ENCODE assay signal across 10 cellular contexts in the genomic region with DNA sequence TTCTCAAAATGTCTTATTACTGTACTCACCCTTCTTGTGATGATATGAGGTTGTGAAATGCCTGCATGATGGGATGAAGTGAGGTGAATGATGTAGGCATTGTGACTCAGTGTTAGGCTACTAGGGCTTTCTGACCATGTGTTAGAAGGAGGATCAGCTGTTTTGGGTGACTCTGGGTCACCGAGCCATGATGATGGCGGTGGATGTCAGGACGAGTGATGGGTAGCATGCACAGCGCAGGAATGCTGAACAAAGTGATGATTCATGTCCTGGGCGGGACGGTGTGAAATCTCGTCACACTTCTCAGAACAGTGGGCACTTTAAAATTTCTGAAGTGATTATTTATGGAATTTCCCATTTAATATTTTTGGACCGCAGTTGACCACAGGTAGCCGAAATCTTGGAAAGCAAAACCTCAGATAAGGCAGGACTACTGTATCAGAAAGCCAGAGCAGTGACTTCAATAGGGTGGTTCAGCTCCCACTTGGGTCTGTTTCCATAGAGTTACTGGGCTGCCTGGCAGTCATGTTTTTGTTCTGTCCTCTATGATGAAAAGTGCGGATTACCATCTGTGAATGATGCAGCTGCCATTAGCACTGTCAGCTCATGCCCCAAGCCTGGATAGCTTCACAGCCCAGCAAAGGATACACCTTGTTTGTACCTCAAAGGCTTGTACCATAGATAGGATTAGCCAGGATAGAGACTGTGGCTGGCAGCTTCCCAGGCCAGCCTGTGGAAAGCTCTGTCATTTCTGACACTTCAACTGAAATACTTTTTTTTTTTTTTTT. TPM values are rescaled to one million over a fixed set of nuclear protein-coding genes. Genes with fewer than 3 reads are reported as not detected.
A peak's percentile ranks its signal among the peaks of the same experiment; 100 is the strongest.
DNase-seq lines count a peak whose midpoint lies in the region; ATAC-seq and TF ChIP-seq lines count a peak whose summit lies in the region.
"Had no signal": no experiment of that assay in that cellular context is flagged by ENCODE, and none has a peak within 500 bp of the region (broad histone marks: within the 10 kb centered on the region; RNA-seq: fewer than 3 reads in every experiment).

No MANE protein-coding gene starts in this region.

- TF ChIP-seq CTCF in right atrium auricular region (IDR thresholded peaks at IDR 0.05) = no peak
- no peak for TF ChIP-seq CTCF in stomach (IDR thresholded peaks at IDR 0.05)

- peak overlapping the region; percentile 82 to 86 for H3K27ac ChIP-seq in right atrium auricular region
- peak overlapping the region in 4 of 5 donors; percentile 82 to 97 (median 86) for H3K27ac ChIP-seq in stomach
- H3K27ac ChIP-seq: 22Rv1 had no signal

- H3K27me3 ChIP-seq in right atrium auricular region = no peaks in the 10 kb centered on the region
- no peaks in the 10 kb centered on the region for H3K27me3 ChIP-seq in stomach

- WGBS in stomach, 5 donors = 62 to 72% (median 70%) methylated on average over 10 of the region's 10 CpGs

- H3K9me3 ChIP-seq in right atrium auricular region = no peaks in the 10 kb centered on the region
- no peaks in the 10 kb centered on the region for H3K9me3 ChIP-seq in stomach

- H3K4me1 ChIP-seq in right atrium auricular region (peaks cover 0 to 83% of the 10 kb centered on the region in 2 donors), stomach (peaks cover 74 to 100% (median 89%) of the 10 kb centered on the region in 4 donors)

- H3K4me3 ChIP-seq in right atrium auricular region (no peak overlapping the region), stomach (no peak overlapping the region)

- ATAC-seq in GM19397 (IDR thresholded peaks at IDR 0.05; ENCODE audit: unreplicated experiment) (no peak), GM19328 (IDR thresholded peaks at IDR 0.05; ENCODE audit: unreplicated experiment) (no peak)

- intact Hi-C loops in stomach (cut with DNase I; ENCODE audit: low total_unique reads) = no loop called here

- peak; percentile 74 for DNase-seq in NK-92 treated with Interleukin-12 subunit alpha and Interleukin-12 subunit beta, amount 100 ng/mL, for 24 hours (lab: John Stamatoyannopoulos, UW)
- DNase-seq in NK-92 (lab: John Stamatoyannopoulos, UW; ENCODE audit: unreplicated experiment) = no peak
- DNase-seq in activated CD8-positive, alpha-beta memory T cell treated with anti-CD3 and anti-CD28 coated beads, Interleukin-2, amount 50 U/mL, for 4 hours = peak; percentile 44
- DNase-seq in right atrium auricular region (ENCODE audit: low spot score) = peak; percentile 86
- no peak for DNase-seq in stomach
- DNase-seq in NCI-H2081 treated with DMSO at 0.1 percent for 48 hours (lab: John Stamatoyannopoulos, UW) = no peak

- peak; percentile 72 for TF ChIP-seq EP300 in stomach (IDR thresholded peaks at IDR 0.05)

- no peak for TF ChIP-seq POLR2A in stomach (IDR thresholded peaks at IDR 0.05)

- H3K36me3 ChIP-seq in right atrium auricular region (peaks cover 14% of the 10 kb centered on the region), stomach (peaks cover 0 to 39% (median 34%) of the 10 kb centered on the region in 4 donors)

RNA-seq across cellular contexts. Expression of gene IL6R, which starts 26.6 kb away (rescaled TPM):
- total RNA-seq in right atrium auricular region = 10 to 100 TPM; 11.8 to 21.8 TPM
- 10 to 100 TPM; 12.7 to 73.9 (median 37.4) TPM for total RNA-seq in stomach
- 1 to 10 TPM; 1.9 to 4.1 (median 4.0) TPM for polyA plus RNA-seq in stomach
- polyA plus RNA-seq: neural cell had no signal

Comparison
In these comparisons a context has a peak if more than half of its experiments do, and no peak if none do; other contexts are left out.
1. DNase-seq: peak in NK-92 treated with Interleukin-12 subunit alpha and Interleukin-12 subunit beta, amount 100 ng/mL, for 24 hours (single experiment), activated CD8-positive, alpha-beta memory T cell treated with anti-CD3 and anti-CD28 coated beads, Interleukin-2, amount 50 U/mL, for 4 hours (single experiment) and right atrium auricular region (single experiment); none in NK-92 (single experiment), stomach (single experiment) and NCI-H2081 treated with DMSO at 0.1 percent for 48 hours (single experiment).